Comparison of ENCODE assay signal across 26 cellular contexts in the genomic region with DNA sequence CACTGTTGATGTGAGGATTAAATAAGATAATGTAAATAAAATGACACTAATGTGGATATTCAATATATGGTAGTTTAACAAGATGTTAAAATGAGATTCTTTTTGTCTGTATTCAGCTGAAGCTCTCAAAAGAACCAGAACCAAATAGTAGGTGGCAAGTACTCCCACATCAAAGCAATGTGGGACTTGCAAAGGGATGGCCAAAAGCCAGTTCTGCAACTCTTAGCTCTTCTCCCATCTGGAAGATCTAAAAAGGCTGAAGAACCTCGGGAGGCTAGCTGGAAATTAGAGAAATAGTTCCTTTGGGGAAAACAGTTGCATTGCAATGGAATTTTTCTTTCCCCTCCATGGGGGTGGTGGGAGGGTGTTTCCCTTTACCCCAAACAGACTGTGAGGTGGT. TPM values are rescaled to one million over a fixed set of nuclear protein-coding genes. Genes with fewer than 3 reads are reported as not detected.
DNase-seq lines count a peak whose midpoint lies in the region; ATAC-seq and TF ChIP-seq lines count a peak whose summit lies in the region.
"Had no signal": no experiment of that assay in that cellular context is flagged by ENCODE, and none has a peak within 500 bp of the region (broad histone marks: within the 10 kb centered on the region; RNA-seq: fewer than 3 reads in every experiment).

No MANE protein-coding gene starts in this region.

- peaks cover 52% of the 10 kb centered on the region for H3K4me1 ChIP-seq in DOHH2 (ENCODE audit: control insufficient read depth, low read length)
- peaks cover 22% of the 10 kb centered on the region for H3K4me1 ChIP-seq in OCI-LY1 (ENCODE audit: insufficient read depth, low read length, severe bottlenecking)
- peaks cover 8% of the 10 kb centered on the region for H3K4me1 ChIP-seq in iPS-20b (ENCODE audit: insufficient read depth, low read length)
- H3K4me1 ChIP-seq in HAP-1 = no peaks in the 10 kb centered on the region
- H3K4me1 ChIP-seq: SJSA1, upper lobe of right lung had no signal

- H3K9ac ChIP-seq in OCI-LY1 (ENCODE audit: low read length) (no peak overlapping the region), iPS-20b (ENCODE audit: low read depth, low read length) (peak overlapping the region; percentile 27; the same call in 1 of the 2 replicates)

- no peaks in the 10 kb centered on the region for H3K27me3 ChIP-seq in DOHH2 (ENCODE audit: control insufficient read depth, low read length)
- H3K27me3 ChIP-seq in OCI-LY1 (ENCODE audit: insufficient read depth, low read length) = no peaks in the 10 kb centered on the region
- no peaks in the 10 kb centered on the region for H3K27me3 ChIP-seq in iPS-20b (ENCODE audit: insufficient read depth, low read length)
- peaks cover 4% of the 10 kb centered on the region; the same call in 1 of the 2 replicates for H3K27me3 ChIP-seq in HAP-1 (ENCODE audit: low read depth)
- H3K27me3 ChIP-seq: SJSA1, upper lobe of right lung had no signal

- DNase-seq in stimulated activated effector memory CD8-positive, alpha-beta T cell treated with anti-CD3 and anti-CD28 coated beads, Interleukin-12 subunit alpha, Interleukin-12 subunit beta, amount 100 ng/mL, for 72 hours (ENCODE audit: low spot score in 2 of 2) = no peak
- DNase-seq in mesothelial cell of epicardium (ENCODE audit: low spot score in 2 of 2, unreplicated experiment in 2 of 2) = no peak
- no peak for DNase-seq in type B pancreatic cell (ENCODE audit: extremely low spot score, unreplicated experiment)
- no peak for DNase-seq in HAP-1 (ENCODE audit: low spot score in 2 of 2)
- DNase-seq: activated CD4-positive, alpha-beta T cell treated with anti-CD3 and anti-CD28 coated beads, Interleukin-2, amount 10 ng/mL, durations not matched to agents 24 days and 14 days; activated effector memory CD4-positive, alpha-beta T cell treated with anti-CD3 and anti-CD28 coated beads, Interleukin-2, amount 50 U/mL, for 16 hours; activated T-cell treated with anti-CD3 and anti-CD28 coated beads, Interleukin-2, amount 50 U/mL, for 1 hour; Calu3; central memory CD4-positive, alpha-beta T cell; naive thymus-derived CD4-positive, alpha-beta T cell; NCI-H1436 treated with DMSO at 0.1 percent for 48 hours; NCI-H748 treated with DMSO at 0.1 percent for 48 hours; RPMI8226; stimulated activated CD4-positive, alpha-beta T cell treated with anti-CD3 and anti-CD28 coated beads, Interleukin-4, amount 100 ng/mL, for 24 hours; upper lobe of right lung; WERI-Rb-1 had no signal

- H3K79me2 ChIP-seq in DOHH2 (ENCODE audit: control insufficient read depth, low read length) (no peaks in the 10 kb centered on the region), OCI-LY1 (ENCODE audit: insufficient read depth, low read length) (no peaks in the 10 kb centered on the region)

- H3K27ac ChIP-seq in DOHH2 (ENCODE audit: low read depth, low read length) = no peak overlapping the region
- peak overlapping the region; percentile 41 for H3K27ac ChIP-seq in OCI-LY1 (ENCODE audit: low read depth, low read length, poor library complexity, severe bottlenecking)
- H3K27ac ChIP-seq in iPS-20b (ENCODE audit: low read length) = no peak overlapping the region
- H3K27ac ChIP-seq: SJSA1, upper lobe of right lung, WERI-Rb-1 had no signal

- H3K4me2 ChIP-seq in DOHH2 (ENCODE audit: low read length) = 0 out of 2 replicates have a peak overlapping the region, but pooled peaks have one; percentile 12
- no peak overlapping the region for H3K4me2 ChIP-seq in OCI-LY1 (ENCODE audit: low read length)

- H3K4me3 Mint-ChIP-seq in stimulated activated effector memory CD8-positive, alpha-beta T cell treated with anti-CD3 and anti-CD28 coated beads, Interleukin-12 subunit alpha, Interleukin-12 subunit beta, amount 100 ng/mL, for 72 hours = no peak overlapping the region
- no peak overlapping the region for H3K4me3 Mint-ChIP-seq in mesothelial cell of epicardium
- no peak overlapping the region for H3K4me3 Mint-ChIP-seq in type B pancreatic cell
- H3K4me3 Mint-ChIP-seq: activated CD4-positive, alpha-beta T cell treated with anti-CD3 and anti-CD28 coated beads, Interleukin-2, amount 10 ng/mL, durations not matched to agents 24 days and 14 days; CD14-positive monocyte; dendritic cell treated with granulocyte-macrophage colony-stimulating factor and Interleukin-4, amounts not matched to agents 40 ng/mL and 50 ng/mL, for 4 days; H9; naive thymus-derived CD4-positive, alpha-beta T cell had no signal

- no peak overlapping the region for H2AFZ ChIP-seq in OCI-LY1 (ENCODE audit: low read length)

- H3K9me2 ChIP-seq in DOHH2 (replicated peaks; ENCODE audit: control insufficient read depth, low read length) = no peaks in the 10 kb centered on the region
- H3K9me2 ChIP-seq in OCI-LY1 (ENCODE audit: low read depth, low read length) = no peaks in the 10 kb centered on the region

- TF ChIP-seq CTCF in DOHH2 (IDR thresholded peaks at IDR 0.05; ENCODE audit: low read depth, low read length, poor library complexity, severe bottlenecking) (no peak), OCI-LY1 (IDR thresholded peaks at IDR 0.05; ENCODE audit: low read length) (no peak), mesothelial cell of epicardium (IDR thresholded peaks at IDR 0.05; ENCODE audit: unreplicated experiment) (no peak), type B pancreatic cell (conservative IDR thresholded peaks at IDR 0.05) (no peak)

- H3K36me3 ChIP-seq in DOHH2 (ENCODE audit: control insufficient read depth, low read length) (no peaks in the 10 kb centered on the region), OCI-LY1 (ENCODE audit: insufficient read depth, low read length) (no peaks in the 10 kb centered on the region), iPS-20b (ENCODE audit: insufficient read depth, low read depth, low read length) (no peaks in the 10 kb centered on the region), HAP-1 (replicated peaks) (no peaks in the 10 kb centered on the region)
- H3K36me3 ChIP-seq: SJSA1, upper lobe of right lung, WERI-Rb-1 had no signal

- H3K27me3 Mint-ChIP-seq in mesothelial cell of epicardium (ENCODE audit: low read depth) (peaks cover 19% of the 10 kb centered on the region), type B pancreatic cell (peaks cover 11% of the 10 kb centered on the region)
- H3K27me3 Mint-ChIP-seq: dendritic cell treated with granulocyte-macrophage colony-stimulating factor and Interleukin-4, amounts not matched to agents 40 ng/mL and 50 ng/mL, for 4 days had no signal

- H3K9me3 Mint-ChIP-seq in stimulated activated effector memory CD8-positive, alpha-beta T cell treated with anti-CD3 and anti-CD28 coated beads, Interleukin-12 subunit alpha, Interleukin-12 subunit beta, amount 100 ng/mL, for 72 hours = no peaks in the 10 kb centered on the region
- H3K9me3 Mint-ChIP-seq in mesothelial cell of epicardium (no peaks in the 10 kb centered on the region), type B pancreatic cell (peaks cover 3% of the 10 kb centered on the region)
- H3K9me3 Mint-ChIP-seq: dendritic cell treated with granulocyte-macrophage colony-stimulating factor and Interleukin-4, amounts not matched to agents 40 ng/mL and 50 ng/mL, for 4 days; H9 had no signal

- H3K4me3 ChIP-seq in DOHH2 (ENCODE audit: low read length) = no peak overlapping the region
- H3K4me3 ChIP-seq in OCI-LY1 (ENCODE audit: low read depth, low read length, poor library complexity, severe bottlenecking) = no peak overlapping the region
- no peak overlapping the region for H3K4me3 ChIP-seq in iPS-20b (ENCODE audit: low read length)
- no peak overlapping the region for H3K4me3 ChIP-seq in HAP-1
- H3K4me3 ChIP-seq: SJSA1, upper lobe of right lung had no signal

- in situ Hi-C loops in HAP-1 (cut with MboI; ENCODE audit: low sequenced_read_pairs) = no loop called here

- peaks cover 58% of the 10 kb centered on the region for H3K4me1 Mint-ChIP-seq in stimulated activated effector memory CD8-positive, alpha-beta T cell treated with anti-CD3 and anti-CD28 coated beads, Interleukin-12 subunit alpha, Interleukin-12 subunit beta, amount 100 ng/mL, for 72 hours
- H3K4me1 Mint-ChIP-seq in mesothelial cell of epicardium (no peaks in the 10 kb centered on the region), type B pancreatic cell (ENCODE audit: unreplicated experiment) (no peaks in the 10 kb centered on the region)

- ATAC-seq in stimulated activated effector memory CD8-positive, alpha-beta T cell treated with anti-CD3 and anti-CD28 coated beads, Interleukin-12 subunit alpha, Interleukin-12 subunit beta, amount 100 ng/mL, for 72 hours = no peak
- no peak for ATAC-seq in GM19452 (IDR thresholded peaks at IDR 0.05; ENCODE audit: unreplicated experiment)
- ATAC-seq: esophagus mucosa; naive thymus-derived CD4-positive, alpha-beta T cell had no signal

- H3F3A ChIP-seq in DOHH2 (ENCODE audit: control insufficient read depth, insufficient read depth) = no peaks in the 10 kb centered on the region
- no peaks in the 10 kb centered on the region for H3F3A ChIP-seq in OCI-LY1 (ENCODE audit: insufficient read depth, low read length)

- no peaks in the 10 kb centered on the region for H3K36me3 Mint-ChIP-seq in stimulated activated effector memory CD8-positive, alpha-beta T cell treated with anti-CD3 and anti-CD28 coated beads, Interleukin-12 subunit alpha, Interleukin-12 subunit beta, amount 100 ng/mL, for 72 hours
- H3K36me3 Mint-ChIP-seq in mesothelial cell of epicardium = no peaks in the 10 kb centered on the region
- no peaks in the 10 kb centered on the region for H3K36me3 Mint-ChIP-seq in type B pancreatic cell

- peak overlapping the region; percentile 63 for H3K27ac Mint-ChIP-seq in stimulated activated effector memory CD8-positive, alpha-beta T cell treated with anti-CD3 and anti-CD28 coated beads, Interleukin-12 subunit alpha, Interleukin-12 subunit beta, amount 100 ng/mL, for 72 hours
- H3K27ac Mint-ChIP-seq in mesothelial cell of epicardium = no peak overlapping the region
- no peak overlapping the region for H3K27ac Mint-ChIP-seq in type B pancreatic cell
- H3K27ac Mint-ChIP-seq: activated CD4-positive, alpha-beta T cell treated with anti-CD3 and anti-CD28 coated beads, Interleukin-2, amount 10 ng/mL, durations not matched to agents 24 days and 14 days; dendritic cell treated with granulocyte-macrophage colony-stimulating factor and Interleukin-4, amounts not matched to agents 40 ng/mL and 50 ng/mL, for 4 days; H9; naive thymus-derived CD4-positive, alpha-beta T cell had no signal

- H3K9me3 ChIP-seq in DOHH2 (ENCODE audit: control insufficient read depth, insufficient read depth, low read length) (no peaks in the 10 kb centered on the region; the same call in 1 of the 2 replicates), OCI-LY1 (ENCODE audit: low read length) (0 out of 2 replicates have a peak, but pooled peaks cover 3% of the 10 kb centered on the region), iPS-20b (ENCODE audit: insufficient read depth, low read depth, low read length) (no peaks in the 10 kb centered on the region), HAP-1 (no peaks in the 10 kb centered on the region)
- H3K9me3 ChIP-seq: SJSA1, upper lobe of right lung had no signal

- H4K20me1 ChIP-seq in DOHH2 (ENCODE audit: control insufficient read depth, insufficient read depth, low read depth, low read length) = no peaks in the 10 kb centered on the region
- no peaks in the 10 kb centered on the region for H4K20me1 ChIP-seq in OCI-LY1 (ENCODE audit: insufficient read depth, low read length)

RNA-seq across cellular contexts. Expression of a gene that starts 48.7 kb away (rescaled TPM):
- total RNA-seq in mesothelial cell of epicardium = 0.72 to 0.77 TPM (median 0.75 TPM) in 3 replicates
- 1.00 and 2.0 TPM in 2 replicates for total RNA-seq in type B pancreatic cell (ENCODE audit: low replicate concordance)

RNA-seq across cellular contexts. Expression of a gene that starts 49.0 kb away (rescaled TPM):
- 6.5 to 6.7 TPM (median 6.7 TPM) in 3 replicates for total RNA-seq in mesothelial cell of epicardium
- 3.8 and 6.2 TPM in 2 replicates for total RNA-seq in type B pancreatic cell (ENCODE audit: low replicate concordance)

RNA-seq across cellular contexts. Expression of a gene that starts 53.3 kb away (rescaled TPM):
- total RNA-seq in mesothelial cell of epicardium (not detected in 3 replicates), type B pancreatic cell (ENCODE audit: low replicate concordance) (not detected in 2 replicates)
- total RNA-seq: Calu3, fibroblast of villous mesenchyme, H9, SJSA1 had no signal
